ENCODE assay signal across 13 cellular contexts in genomic region chr3:133457465-133458067, GRCh38. TPM values are rescaled to one million over a fixed set of nuclear protein-coding genes. Genes with fewer than 3 reads are reported as not detected.
DNase-seq lines count a peak whose midpoint lies in the region; ATAC-seq, FAIRE-seq and TF ChIP-seq lines count a peak whose summit lies in the region.
"Had no signal": no experiment of that assay in that cellular context is flagged by ENCODE, and none has a peak within 500 bp of the region (broad histone marks: within the 10 kb centered on the region; RNA-seq: fewer than 3 reads in every experiment).

No MANE protein-coding gene starts in this region.

- POLR2A ChIA-PET in A549 (lab: Yijun Ruan, JAX) = interaction anchor here (1.1 kb wide), 1 partner anchor 116 kb away, joined by 3 read pairs; the partner anchor contains the start of gene CDV3

- no peaks in the 10 kb centered on the region for H3K9me3 ChIP-seq in A549

- H3K9me3 Mint-ChIP-seq in nephron progenitor cell = no peaks in the 10 kb centered on the region
- H3K9me3 Mint-ChIP-seq in activated CD8-positive, alpha-beta memory T cell treated with anti-CD3 and anti-CD28 coated beads, Interleukin-2, amount 10 ng/mL, durations not matched to agents 7 days and 5 days (ENCODE audit: low read depth) = no peaks in the 10 kb centered on the region

- no peak overlapping the region for H3K27ac Mint-ChIP-seq in nephron progenitor cell
- no peak overlapping the region for H3K27ac Mint-ChIP-seq in activated CD8-positive, alpha-beta memory T cell treated with anti-CD3 and anti-CD28 coated beads, Interleukin-2, amount 10 ng/mL, durations not matched to agents 7 days and 5 days

- TF ChIP-seq POLR2A in A549 (IDR thresholded peaks at IDR 0.05; ENCODE audit: low read length) = no peak

- peak in 1 of 2 experiments; percentile 59; a peak in 2 of 6 replicates for ATAC-seq in A549
- no peak for ATAC-seq in activated CD8-positive, alpha-beta memory T cell treated with anti-CD3 and anti-CD28 coated beads, Interleukin-2, amount 10 ng/mL, durations not matched to agents 7 days and 5 days

- no peak for TF ChIP-seq EP300 in A549 (IDR thresholded peaks at IDR 0.05)

- peaks cover 67% of the 10 kb centered on the region for H3K4me1 Mint-ChIP-seq in nephron progenitor cell
- peaks cover 13% of the 10 kb centered on the region for H3K4me1 Mint-ChIP-seq in activated CD8-positive, alpha-beta memory T cell treated with anti-CD3 and anti-CD28 coated beads, Interleukin-2, amount 10 ng/mL, durations not matched to agents 7 days and 5 days

- DNase-seq in A549 (ENCODE audit: low read depth in 1 of 2, low spot score in 1 of 2) = peak in 1 of 2 experiments; percentile 50
- peak; percentile 52 for DNase-seq in NCI-H1694 (lab: John Stamatoyannopoulos, UW)
- DNase-seq in cardiac fibroblast (ENCODE audit: low read depth in 2 of 2) = peak; percentile 12 to 47
- DNase-seq in GDM1 (lab: John Stamatoyannopoulos, UW) = no peak
- DNase-seq in nephron progenitor cell = no peak
- no peak for DNase-seq in activated CD8-positive, alpha-beta memory T cell treated with anti-CD3 and anti-CD28 coated beads, Interleukin-2, amount 10 ng/mL, durations not matched to agents 7 days and 5 days
- no peak for DNase-seq in activated gamma-delta T cell treated with Interleukin-2 at 50 U/mL for 16 hours
- DNase-seq: NCI-H748 treated with DMSO at 0.1 percent for 48 hours; stimulated activated naive CD4-positive, alpha-beta T cell; T-helper 1 cell had no signal

- no peak overlapping the region for H3K4me3 ChIP-seq in A549
- no peak overlapping the region for H3K4me3 ChIP-seq in cardiac fibroblast (replicated peaks in 1 of 2; ENCODE audit: low read depth in 2 of 2, low read length in 2 of 2)

- FAIRE-seq in A549 (lab: Jason Lieb, UNC) = no peak
- peak; percentile 60 for FAIRE-seq in G401.6 (lab: Jason Lieb, UNC)
- FAIRE-seq: endometrium had no signal

- TF ChIP-seq RAD21 in A549 (conservative IDR thresholded peaks at IDR 0.05 in 1 of 2, IDR thresholded peaks at IDR 0.05 in 1 of 2) = peak in 1 of 2 experiments; percentile 37; a peak in 1 of 5 replicates

- CTCF ChIA-PET in A549 (lab: Yijun Ruan, JAX) = interaction anchor here (0.7 to 1.4 kb wide), 7 partner anchors 10 to 121 kb away, joined by 3 to 6 read pairs (median 3); no protein-coding TSS in a partner anchor
- CTCF ChIA-PET in activated CD8-positive, alpha-beta memory T cell treated with anti-CD3 and anti-CD28 coated beads, Interleukin-2, amount 10 ng/mL, durations not matched to agents 7 days and 5 days (lab: Charles Lee) = interaction anchor here (0.6 to 2.9 kb wide), 6 partner anchors 8 to 33 kb away, joined by 3 to 10 read pairs (median 5); no protein-coding TSS in a partner anchor

- no peak overlapping the region for H3K4me3 Mint-ChIP-seq in nephron progenitor cell
- H3K4me3 Mint-ChIP-seq in activated CD8-positive, alpha-beta memory T cell treated with anti-CD3 and anti-CD28 coated beads, Interleukin-2, amount 10 ng/mL, durations not matched to agents 7 days and 5 days = no peak overlapping the region

- TF ChIP-seq CTCF in A549 (IDR thresholded peaks at IDR 0.05) = 0 out of 3 replicates have a peak, but pooled peaks have one; percentile 16
- TF ChIP-seq CTCF in cardiac fibroblast (IDR thresholded peaks at IDR 0.05; ENCODE audit: low read depth, low read length) = peak; percentile 38
- no peak for TF ChIP-seq CTCF in nephron progenitor cell (IDR thresholded peaks at IDR 0.05)

- peaks cover 28% of the 10 kb centered on the region for H3K4me1 ChIP-seq in A549

- no peaks in the 10 kb centered on the region for H3K36me3 Mint-ChIP-seq in nephron progenitor cell (ENCODE audit: low read depth)
- no peaks in the 10 kb centered on the region for H3K36me3 Mint-ChIP-seq in activated CD8-positive, alpha-beta memory T cell treated with anti-CD3 and anti-CD28 coated beads, Interleukin-2, amount 10 ng/mL, durations not matched to agents 7 days and 5 days

- H3K27me3 Mint-ChIP-seq in nephron progenitor cell (ENCODE audit: low read depth, poor library complexity) = peaks cover under 1% of the 10 kb centered on the region
- no peaks in the 10 kb centered on the region for H3K27me3 Mint-ChIP-seq in activated CD8-positive, alpha-beta memory T cell treated with anti-CD3 and anti-CD28 coated beads, Interleukin-2, amount 10 ng/mL, durations not matched to agents 7 days and 5 days

- no peak overlapping the region for H3K27ac ChIP-seq in A549

- WGBS in A549 (ENCODE audit: missing lambda C conversion rate) = 12% methylated on average over 1 of the region's 1 CpG

- no peak overlapping the region for H3K4me2 ChIP-seq in A549

TF ChIP-seq in A549, 52 proteins besides CTCF, POLR2A, EP300 and RAD21:
- TF ChIP-seq MAZ (IDR thresholded peaks at IDR 0.05; ENCODE audit: borderline replicate concordance, low read depth, low read length) = no peak
- no peak for TF ChIP-seq GATA3 (IDR thresholded peaks at IDR 0.05; ENCODE audit: borderline replicate concordance)
- TF ChIP-seq HOXB13 (CRISPR knock-in tag; IDR thresholded peaks at IDR 0.05; ENCODE audit: low read depth) = no peak
- TF ChIP-seq HOXA7 (CRISPR knock-in tag; IDR thresholded peaks at IDR 0.05) = no peak
- TF ChIP-seq FOXS1 (CRISPR knock-in tag; IDR thresholded peaks at IDR 0.05) = no peak
- TF ChIP-seq CHD2 (IDR thresholded peaks at IDR 0.05; ENCODE audit: low read length, partially characterized antibody) = no peak
- TF ChIP-seq HEYL (CRISPR knock-in tag; IDR thresholded peaks at IDR 0.05) = no peak
- no peak for TF ChIP-seq CEBPB (IDR thresholded peaks at IDR 0.05)
- no peak for TF ChIP-seq CHD4 (IDR thresholded peaks at IDR 0.05; ENCODE audit: borderline replicate concordance)
- no peak for TF ChIP-seq JUN (IDR thresholded peaks at IDR 0.05)
- no peak for TF ChIP-seq FOSL2 (IDR thresholded peaks at IDR 0.05)
- no peak for TF ChIP-seq FOSL2 (CRISPR knock-in tag; IDR thresholded peaks at IDR 0.05)
- no peak for TF ChIP-seq HES2 (IDR thresholded peaks at IDR 0.05)

RNA-seq across cellular contexts. Expression of gene BFSP2, which starts 57.7 kb away (rescaled TPM):
- polyA plus RNA-seq in A549 (2011; rRNA removed) (0.18 TPM in 1 of 2 replicates, not detected in the other), A549 (2017; fragmentation: RNase III; extraction: RNeasy Plus Mini Kit Qiagen cat#74134 plus additional on column Dnase treatment) (not detected in 3 replicates)
- polyA plus RNA-seq in A549 (2012; cell fraction: cytosol; rRNA removed) = not detected in 2 replicates
- polyA plus RNA-seq in A549 (2012; cell fraction: nucleus; rRNA removed) = not detected in 2 replicates
- not detected in 2 replicates for polyA minus RNA-seq in A549 (2011; rRNA and poly(A)+ RNA removed)
- total RNA-seq in activated CD8-positive, alpha-beta memory T cell treated with anti-CD3 and anti-CD28 coated beads, Interleukin-2, amount 10 ng/mL, durations not matched to agents 7 days and 5 days = 1 to 10 TPM; 1.2 to 2.1 TPM
- total RNA-seq: M059J had no signal

Comparison
In these comparisons a context has a peak if more than half of its experiments do, and no peak if none do; other contexts are left out.
1. DNase-seq: peak in NCI-H1694 (single experiment) and cardiac fibroblast (2 of 2); none in GDM1 (single experiment), nephron progenitor cell (single experiment), activated CD8-positive, alpha-beta memory T cell treated with anti-CD3 and anti-CD28 coated beads, Interleukin-2, amount 10 ng/mL, durations not matched to agents 7 days and 5 days (single experiment) and activated gamma-delta T cell treated with Interleukin-2 at 50 U/mL for 16 hours (single experiment).